Comparison of ENCODE assay signal across 8 cellular contexts in genomic region chr12:13534645-13535398, GRCh38.
DNase-seq lines count a peak whose midpoint lies in the region; ATAC-seq, FAIRE-seq and TF ChIP-seq lines count a peak whose summit lies in the region.

No MANE protein-coding gene starts in this region.

- no peak overlapping the region for H2AFZ ChIP-seq in GM12878 (ENCODE audit: control insufficient read depth, low read depth, low read length)

- TF ChIP-seq RAD21 in GM12878 (IDR thresholded peaks at IDR 0.05; ENCODE audit: insufficient read depth, low read depth, low read length): peak; percentile 65

- H4K20me1 ChIP-seq in GM12878 (ENCODE audit: control insufficient read depth, insufficient read depth): no peaks in the 10 kb centered on the region

- TF ChIP-seq POLR2A in GM12878 (IDR thresholded peaks at IDR 0.05; ENCODE audit: low read depth, low read length): no peak

- POLR2A ChIA-PET in GM12878 (lab: Charles Lee): interaction anchor here (2.9 kb wide), 1 partner anchor 57 kb away, joined by 12 read pairs; no protein-coding TSS in a partner anchor

- 18% methylated on average over 8 of the region's 8 CpGs for WGBS in GM12878 (ENCODE audit: insufficient coverage, insufficient replicate concordance, low lambda C conversion rate, missing lambda C conversion rate)

- CTCF ChIA-PET in GM12878 (lab: Yijun Ruan, JAX): interaction anchor here (0.6 to 6.8 kb wide), 43 partner anchors 9 to 824 kb away, joined by 3 to 71 read pairs (median 4); no protein-coding TSS in a partner anchor

- peaks cover 0 to 3% of the 10 kb centered on the region in 2 experiments; a peak in 1 of 4 replicates for H3K27me3 ChIP-seq in GM12878 (replicated peaks in 1 of 2; ENCODE audit: control insufficient read depth in 2 of 2, insufficient read depth in 2 of 2, low read length in 1 of 2)

- RAD21 ChIA-PET in GM12878 (lab: Charles Lee; ENCODE audit: unreplicated experiment): interaction anchor here (0.7 to 7.6 kb wide), 13 partner anchors 34 to 173 kb away, joined by 3 to 72 read pairs (median 4); no protein-coding TSS in a partner anchor

- in situ Hi-C loops in GM12878 (cut with MboI): no loop called here

- no peak overlapping the region for H3K27ac ChIP-seq in GM12878 (ENCODE audit: control insufficient read depth, insufficient read depth)

- intact Hi-C loops in GM12878 (cut with micrococcal nuclease; ENCODE audit: unreplicated experiment): no loop called here

- no TSS peak for BruUV-seq in GM12878 (replicated peaks; lab: Mats Ljungman, UMichigan)

- TF ChIP-seq CTCF in GM12878 (IDR thresholded peaks at IDR 0.05 in 2 of 3, conservative IDR thresholded peaks at IDR 0.05 in 1 of 3; ENCODE audit: control insufficient read depth in 2 of 3, extremely low read depth in 1 of 3, insufficient read depth in 1 of 3, low read depth in 3 of 3, low read length in 3 of 3): peak; percentile 64 to 95 (median 89)

- SMC1A ChIA-PET in GM12878 (lab: Charles Lee; ENCODE audit: uncharacterized antibody, unreplicated experiment): interaction anchor here (0.7 to 8.4 kb wide), 19 partner anchors 11 to 257 kb away, joined by 3 to 88 read pairs (median 4); no protein-coding TSS in a partner anchor

- H3K4me3 ChIP-seq in GM12878: no peak overlapping the region

- no peaks in the 10 kb centered on the region for H3K36me3 ChIP-seq in GM12878 (ENCODE audit: control insufficient read depth in 2 of 2, insufficient read depth in 2 of 2, low read length in 1 of 2)

- no peaks in the 10 kb centered on the region for H3K79me2 ChIP-seq in GM12878 (ENCODE audit: control insufficient read depth, insufficient read depth, low read length)

- no peak for TF ChIP-seq EP300 in GM12878 (IDR thresholded peaks at IDR 0.05; ENCODE audit: borderline replicate concordance in 1 of 2, control insufficient read depth in 1 of 2, low read depth in 2 of 2, low read length in 2 of 2)

- ATAC-seq in GM12878 (peak; percentile 35), HG03432 (IDR thresholded peaks at IDR 0.05; ENCODE audit: unreplicated experiment) (no peak), GM21360 (IDR thresholded peaks at IDR 0.05; ENCODE audit: unreplicated experiment) (no peak)

- H3K4me1 ChIP-seq in GM12878 (ENCODE audit: control insufficient read depth, insufficient read depth, low read length): peaks cover 21% of the 10 kb centered on the region

- no peak overlapping the region for H3K9ac ChIP-seq in GM12878 (ENCODE audit: control insufficient read depth, insufficient read depth, low read length)

- H3K4me2 ChIP-seq in GM12878 (ENCODE audit: control insufficient read depth, insufficient read depth): no peak overlapping the region

- DNase-seq in CD1c-positive myeloid dendritic cell (ENCODE audit: extremely low spot score) (peak; percentile 39), H4 (ENCODE audit: low spot score) (peak; percentile 32), NCI-H82 treated with DMSO at 0.1 percent for 48 hours (lab: John Stamatoyannopoulos, UW; ENCODE audit: unreplicated experiment) (peak; percentile 39), GM12878 (ENCODE audit: low read depth, low spot score) (no peak), inferior parietal cortex (ENCODE audit: extremely low spot score) (peak; percentile 93)
- DNase-seq in stimulated activated CD4-positive, alpha-beta T cell treated with anti-CD3 and anti-CD28 coated beads, Interleukin-12 subunit alpha, Interleukin-12 subunit beta, amount 100 ng/mL, for 48 hours (ENCODE audit: low read depth in 2 of 3, low spot score in 1 of 3): peak; percentile 33 to 38 (median 35)

- no peaks in the 10 kb centered on the region for H3K9me3 ChIP-seq in GM12878 (replicated peaks; ENCODE audit: control insufficient read depth, insufficient read depth, low read length)

- FAIRE-seq in GM12878 (lab: Jason Lieb, UNC): no peak

TF ChIP-seq in GM12878, 131 proteins besides CTCF, POLR2A, EP300 and RAD21:
- TF ChIP-seq SIN3A (IDR thresholded peaks at IDR 0.05; ENCODE audit: low read depth, low read length) (no peak), IKZF1 (conservative IDR thresholded peaks at IDR 0.05) (0 out of 2 replicates have a peak, but pooled peaks have one; percentile 10), SMC3 (IDR thresholded peaks at IDR 0.05; ENCODE audit: borderline replicate concordance, low read length) (peak; percentile 66)
TF ChIP-seq in GM12878: peak in this region for 2.
